In the genomic region with DNA sequence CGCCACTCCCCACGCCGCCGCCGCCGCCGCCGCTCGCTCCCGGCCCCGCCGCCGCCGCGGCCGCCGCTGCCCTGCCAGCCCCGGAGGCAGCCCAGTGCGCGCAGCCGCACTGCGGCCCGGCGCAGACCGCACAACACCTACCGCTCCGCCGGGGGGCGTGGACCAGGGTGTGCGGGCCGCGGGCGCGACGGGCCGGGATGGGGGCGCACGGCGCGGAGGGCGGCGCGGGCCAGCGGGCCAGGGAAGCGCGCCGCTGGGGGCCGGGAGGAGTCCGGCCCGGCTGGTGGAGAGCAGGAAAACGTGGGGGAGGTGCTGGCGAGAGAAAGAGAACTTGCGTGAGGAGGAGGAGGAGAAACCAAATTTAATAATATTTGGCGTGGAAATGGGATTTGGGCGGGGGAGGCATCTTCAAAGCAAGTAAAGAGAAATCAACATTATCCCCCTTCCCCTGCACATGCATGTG, we compare ENCODE assay signal across 8 cellular contexts. TPM values are rescaled to one million over a fixed set of nuclear protein-coding genes. Genes with fewer than 3 reads are reported as not detected.
DNase-seq lines count a peak whose midpoint lies in the region; ATAC-seq and TF ChIP-seq lines count a peak whose summit lies in the region.

Gene RFX7, minus strand, starts transcription at position 106 of the 463 bp plus-strand sequence. CDS start 594 bp downstream, outside the sequence.

- no peaks in the 10 kb centered on the region for H3K36me3 ChIP-seq in lower lobe of right lung

- peak within 1 kb of the TSS; percentile 83 for H3K27ac ChIP-seq in lower lobe of right lung

- DNase-seq in NK-92 treated with Interleukin-12 subunit alpha and Interleukin-12 subunit beta, amount 100 ng/mL, for 24 hours (lab: John Stamatoyannopoulos, UW) = peak; percentile 66
- DNase-seq in NK-92 (lab: John Stamatoyannopoulos, UW; ENCODE audit: unreplicated experiment) = no peak
- DNase-seq in NCI-H510A (lab: John Stamatoyannopoulos, UW) = peak; percentile 72
- peak; percentile 65 to 76 for DNase-seq in activated CD4-positive, alpha-beta T cell treated with anti-CD3 and anti-CD28 coated beads, Interleukin-2, amount 50 U/mL, for 48 hours
- DNase-seq in ecto neural progenitor cell (ENCODE audit: low spot score) = peak; percentile 91
- DNase-seq in lower lobe of right lung = peak; percentile 85
- DNase-seq in stimulated activated CD4-positive, alpha-beta T cell treated with anti-CD3 and anti-CD28 coated beads, Interleukin-4, amount 100 ng/mL, for 48 hours (ENCODE audit: low read depth in 2 of 2) = peak; percentile 54 to 60

- peak within 1 kb of the TSS; percentile 68 for H3K4me3 ChIP-seq in lower lobe of right lung

- TF ChIP-seq CTCF in lower lobe of right lung (IDR thresholded peaks at IDR 0.05) = no peak

- H3K9me3 ChIP-seq in lower lobe of right lung = no peaks in the 10 kb centered on the region

- intact Hi-C loops in lower lobe of right lung (cut with DNase I) = loop anchor here (10.0 kb wide), 1 partner anchor 181 kb away; no protein-coding TSS in a partner anchor

- ATAC-seq in HG03039 (IDR thresholded peaks at IDR 0.05; ENCODE audit: unreplicated experiment) (peak; percentile 42), lower lobe of right lung (peak; percentile 86 to 91)

- no peaks in the 10 kb centered on the region for H3K27me3 ChIP-seq in lower lobe of right lung (ENCODE audit: low read depth)

- peaks cover 32% of the 10 kb centered on the region for H3K4me1 ChIP-seq in lower lobe of right lung

RNA-seq across cellular contexts. Expression of gene RFX7, which starts in this region (rescaled TPM):
- total RNA-seq in lower lobe of right lung = 17.2 TPM
